16 cellular contexts compared by ENCODE assay signal in the genomic region with DNA sequence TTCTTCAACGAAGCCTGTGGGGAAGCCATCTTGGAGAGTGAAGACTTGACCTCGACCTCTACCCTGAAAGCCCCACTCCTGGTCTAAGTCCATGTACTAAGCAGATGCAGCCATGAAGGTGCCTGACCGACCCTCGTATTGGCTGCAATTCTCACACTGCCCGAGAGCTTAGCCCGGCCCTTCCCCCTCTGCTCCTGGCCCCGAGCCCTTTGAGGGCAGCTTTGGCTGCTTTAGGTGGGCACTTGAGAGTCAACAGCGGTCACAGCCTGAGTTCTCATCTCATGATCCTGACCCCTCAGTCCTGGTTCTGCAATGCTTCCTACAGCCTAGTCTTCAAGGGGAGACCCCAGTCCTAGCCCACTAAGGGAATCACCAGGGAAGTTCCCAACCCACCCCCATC. TPM values are rescaled to one million over a fixed set of nuclear protein-coding genes. Genes with fewer than 3 reads are reported as not detected.
DNase-seq lines count a peak whose midpoint lies in the region; ATAC-seq and TF ChIP-seq lines count a peak whose summit lies in the region.
"Had no signal": no experiment of that assay in that cellular context is flagged by ENCODE, and none has a peak within 500 bp of the region (broad histone marks: within the 10 kb centered on the region; RNA-seq: fewer than 3 reads in every experiment).

No MANE protein-coding gene starts in this region.

- H3K4me1 ChIP-seq in psoas muscle: peaks cover 73% of the 10 kb centered on the region
- H3K4me1 ChIP-seq: A549 had no signal

- intact Hi-C loops in Right ventricle myocardium superior (cut with DNase I) (loop anchor here (10.0 kb wide), 1 partner anchor 199 kb away; no protein-coding TSS in a partner anchor), left ventricle myocardium superior (cut with micrococcal nuclease) (no loop called here), psoas muscle (cut with DNase I) (loop anchor here (2.0 to 10.0 kb wide), 3 partner anchors 19 to 129 kb away; a partner anchor contains a TSS)

- H3K27ac ChIP-seq in psoas muscle (peak overlapping the region; percentile 82), coronary artery (no peak overlapping the region)
- H3K27ac ChIP-seq: A549 had no signal

- H3K36me3 ChIP-seq in psoas muscle (ENCODE audit: insufficient read depth in 1 of 2, low read depth in 1 of 2): peaks cover 5 to 50% of the 10 kb centered on the region in 2 donors

- in situ Hi-C loops in ACHN (cut with HindIII; ENCODE audit: low pct_ligation_motif_present, low pct_unique_long_range_greater_than_20kb, low sequenced_read_pairs): no loop called here

- DNase-seq in Right ventricle myocardium superior (no peak), left ventricle myocardium superior (peak; percentile 53), psoas muscle (no peak), ACHN (no peak), coronary artery (ENCODE audit: low spot score) (no peak)
- DNase-seq: CD4-positive, CD25-positive, alpha-beta regulatory T cell; DMS 273 treated with DMSO at 0.1 percent for 48 hours; H7; IMR-90 had no signal

- ATAC-seq in Right ventricle myocardium superior (ENCODE audit: poor library complexity): peak; percentile 45
- ATAC-seq in left ventricle myocardium superior: peak; percentile 53
- no peak for ATAC-seq in psoas muscle
- ATAC-seq in GM21447 (IDR thresholded peaks at IDR 0.05; ENCODE audit: unreplicated experiment): no peak
- ATAC-seq: A549, GM12878, GM23338 had no signal

- TF ChIP-seq CTCF in psoas muscle (IDR thresholded peaks at IDR 0.05): no peak
- TF ChIP-seq CTCF in coronary artery (IDR thresholded peaks at IDR 0.05): no peak

- H3K4me3 ChIP-seq in psoas muscle (peak overlapping the region; percentile 53), coronary artery (no peak overlapping the region)
- H3K4me3 ChIP-seq: A549, GM12878, GM23338 had no signal

- no peaks in the 10 kb centered on the region for H3K9me3 ChIP-seq in psoas muscle
- H3K9me3 ChIP-seq: A549 had no signal

- no peaks in the 10 kb centered on the region for H3K27me3 ChIP-seq in psoas muscle (ENCODE audit: insufficient read depth in 3 of 3, low read length in 2 of 3)

- WGBS in psoas muscle, 3 donors: 40 to 65% (median 52%) methylated on average over 8 of the region's 8 CpGs

RNA-seq across cellular contexts. Expression of a gene that starts 35.9 kb away (rescaled TPM):
- total RNA-seq in Right ventricle myocardium superior (350 TPM), left ventricle myocardium superior (426 TPM), psoas muscle (100 to 1,000 TPM; 305 to 552 (median 476) TPM)
- polyA plus RNA-seq in psoas muscle: 100 to 1,000 TPM; 196 to 276 (median 206) TPM
- total RNA-seq: CD4-positive, CD25-positive, alpha-beta regulatory T cell; Daoy; GM12878; GM23338; H7; HT-29 had no signal
- polyA plus RNA-seq: BJ; CD4-positive, CD25-positive, alpha-beta regulatory T cell; GM12878; GM23338 had no signal

Comparison
In these comparisons a context has a peak if more than half of its experiments do, and no peak if none do; other contexts are left out.
1. ATAC-seq: peak in Right ventricle myocardium superior (single experiment) and left ventricle myocardium superior (single experiment); none in psoas muscle (0 of 4) and GM21447 (single experiment).